9 cellular contexts compared by ENCODE assay signal in the genomic region with DNA sequence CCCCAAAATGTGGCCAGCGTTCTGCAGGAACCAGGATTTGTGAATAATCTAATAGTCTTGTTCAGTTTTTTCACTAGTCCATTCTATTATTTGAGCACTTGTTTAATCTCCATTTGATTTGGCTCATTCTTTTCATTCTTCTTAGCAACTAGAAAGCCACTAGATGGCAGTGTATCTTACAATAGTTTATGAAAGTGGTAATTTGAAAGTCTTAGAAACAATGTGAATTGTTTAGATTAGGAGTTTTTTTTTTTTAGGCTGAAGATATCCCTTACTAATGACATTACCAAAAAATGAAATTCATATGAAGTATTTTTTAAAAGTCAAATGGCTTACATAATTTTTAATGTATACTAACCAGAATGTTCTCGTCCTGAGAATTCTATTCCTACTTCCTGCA. TPM values are rescaled to one million over a fixed set of nuclear protein-coding genes. Genes with fewer than 3 reads are reported as not detected.
DNase-seq lines count a peak whose midpoint lies in the region; ATAC-seq, FAIRE-seq and TF ChIP-seq lines count a peak whose summit lies in the region.
"Had no signal": no experiment of that assay in that cellular context is flagged by ENCODE, and none has a peak within 500 bp of the region (broad histone marks: within the 10 kb centered on the region; RNA-seq: fewer than 3 reads in every experiment).

No MANE protein-coding gene starts in this region.

- ATAC-seq in HG02588 (IDR thresholded peaks at IDR 0.05; ENCODE audit: unreplicated experiment) (no peak), GM19324 (IDR thresholded peaks at IDR 0.05; ENCODE audit: low FRiP score, unreplicated experiment) (no peak)
- ATAC-seq: naive thymus-derived CD8-positive, alpha-beta T cell had no signal

- no peak overlapping the region for H3K27ac ChIP-seq in hepatocyte

- peak; percentile 98 for FAIRE-seq in A204.1 (lab: Jason Lieb, UNC)
- peak; percentile 90 for FAIRE-seq in GM19239 (lab: Jason Lieb, UNC)

- H3K9me3 ChIP-seq in hepatocyte (ENCODE audit: low read depth), result no peaks in the 10 kb centered on the region

- no peak overlapping the region for H2AFZ ChIP-seq in hepatocyte

- WGBS in hepatocyte (ENCODE audit: low lambda C conversion rate, missing lambda C conversion rate), result 84% methylated on average over 2 of the region's 2 CpGs

- H3K4me2 ChIP-seq in hepatocyte, result no peak overlapping the region

- H3K4me1 ChIP-seq in hepatocyte (ENCODE audit: insufficient read depth), result no peaks in the 10 kb centered on the region

- TF ChIP-seq CTCF in hepatocyte (IDR thresholded peaks at IDR 0.05; ENCODE audit: poor library complexity), result peak; percentile 60

- no peak for DNase-seq in GM19239 (ENCODE audit: insufficient read length, low spot score)
- peak; percentile 28 for DNase-seq in SKM-1 treated with dmso at 0.1 percent for 144 hours (lab: John Stamatoyannopoulos, UW; ENCODE audit: unreplicated experiment)
- peak; percentile 39 for DNase-seq in hepatocyte (ENCODE audit: low spot score)
- DNase-seq in activated gamma-delta T cell treated with Interleukin-2 at 50 U/mL for 16 hours, result no peak
- DNase-seq in activated CD4-positive, CD25-positive, alpha-beta regulatory T cell (lab: John Stamatoyannopoulos, UW), result no peak

- no peaks in the 10 kb centered on the region for H3K36me3 ChIP-seq in hepatocyte (replicated peaks; ENCODE audit: insufficient read depth, low read depth)

- H3K27me3 ChIP-seq in hepatocyte, result no peaks in the 10 kb centered on the region

- peaks cover under 1% of the 10 kb centered on the region for H3K79me2 ChIP-seq in hepatocyte

- no peak overlapping the region for H3K4me3 ChIP-seq in hepatocyte

- H4K20me1 ChIP-seq in hepatocyte (ENCODE audit: insufficient read depth, poor library complexity, severe bottlenecking), result no peaks in the 10 kb centered on the region

- H3K9me2 ChIP-seq in hepatocyte (replicated peaks; ENCODE audit: insufficient read depth), result no peaks in the 10 kb centered on the region

RNA-seq across cellular contexts. Expression of a gene that starts 6.7 kb away (rescaled TPM):
- total RNA-seq in hepatocyte, result 20.8 and 26.9 TPM in 2 replicates
- 6.9 and 19.1 TPM in 2 replicates for polyA plus RNA-seq in hepatocyte

RNA-seq across cellular contexts. Expression of a gene that starts 6.7 kb away (rescaled TPM):
- 3.6 and 9.4 TPM in 2 replicates for total RNA-seq in hepatocyte
- 2.9 and 3.5 TPM in 2 replicates for polyA plus RNA-seq in hepatocyte

RNA-seq across cellular contexts. Expression of a gene that starts 35.8 kb away (rescaled TPM):
- 26.5 and 46.7 TPM in 2 replicates for total RNA-seq in hepatocyte
- polyA plus RNA-seq in hepatocyte, result 14.5 and 18.9 TPM in 2 replicates

RNA-seq across cellular contexts. Expression of a gene that starts 58.0 kb away (rescaled TPM):
- total RNA-seq in hepatocyte, result 42.7 and 51.6 TPM in 2 replicates
- 27.3 and 27.7 TPM in 2 replicates for polyA plus RNA-seq in hepatocyte

Comparison
In these comparisons a context has a peak if more than half of its experiments do, and no peak if none do; other contexts are left out.
1. DNase-seq: peak in SKM-1 treated with dmso at 0.1 percent for 144 hours (single experiment) and hepatocyte (single experiment); none in GM19239 (single experiment), activated gamma-delta T cell treated with Interleukin-2 at 50 U/mL for 16 hours (single experiment) and activated CD4-positive, CD25-positive, alpha-beta regulatory T cell (0 of 4).